Comparison of ENCODE assay signal across 30 cellular contexts in genomic region chr6:107231243-107231642, GRCh38.
"Had no signal": no experiment of that assay in that cellular context is flagged by ENCODE, and none has a peak within 500 bp of the region (broad histone marks: within the 10 kb centered on the region; RNA-seq: fewer than 3 reads in every experiment).

No MANE protein-coding gene starts in this region.

- H3K27ac ChIP-seq: brain microvascular endothelial cell, colonic mucosa, epithelial cell of prostate had no signal

- ATAC-seq: activated CD4-positive, alpha-beta T cell treated with anti-CD3 and anti-CD28 coated beads for 36 hours; activated CD8-positive, alpha-beta memory T cell treated with anti-CD3 and anti-CD28 coated beads, Interleukin-2, amount 10 ng/mL, durations not matched to agents 7 days and 5 days; activated CD8-positive, alpha-beta T cell treated with anti-CD3 and anti-CD28 coated beads, Interleukin-2, amount 10 ng/mL, durations not matched to agents 7 days and 5 days; esophagus mucosa; T-helper 17 cell had no signal

- H3K9me3 ChIP-seq: colonic mucosa had no signal

- H3K4me1 ChIP-seq: colonic mucosa had no signal

- H3K27me3 ChIP-seq: brain microvascular endothelial cell, colonic mucosa had no signal

- FAIRE-seq: astrocyte, endometrium, endothelial cell of umbilical vein, frontal cortex had no signal

- H3K4me3 ChIP-seq: colonic mucosa had no signal

- DNase-seq: activated CD4-positive, alpha-beta memory T cell treated with anti-CD3 and anti-CD28 coated beads for 36 hours; activated CD4-positive, alpha-beta T cell treated with anti-CD3 and anti-CD28 coated beads for 36 hours; activated CD4-positive, alpha-beta T cell treated with anti-CD3 and anti-CD28 coated beads, Interleukin-2, amount 10 ng/mL, durations not matched to agents 24 days and 14 days; activated CD4-positive, CD25-positive, alpha-beta regulatory T cell; activated CD4-positive, CD25-positive, alpha-beta regulatory T cell treated with anti-CD3 and anti-CD28 coated beads, Interleukin-2, amount 50 U/mL, for 72 hours; activated CD8-positive, alpha-beta memory T cell treated with anti-CD3 and anti-CD28 coated beads, Interleukin-2, amount 10 ng/mL, durations not matched to agents 7 days and 5 days; activated CD8-positive, alpha-beta memory T cell treated with anti-CD3 and anti-CD28 coated beads, Interleukin-2, amount 50 U/mL, for 4 hours; activated CD8-positive, alpha-beta T cell treated with anti-CD3 and anti-CD28 coated beads, Interleukin-2, amount 10 ng/mL, durations not matched to agents 7 days and 5 days; activated effector memory CD4-positive, alpha-beta T cell treated with anti-CD3 and anti-CD28 coated beads, Interleukin-2, amount 50 U/mL, for 16 hours; activated naive CD4-positive, alpha-beta T cell treated with anti-CD3 and anti-CD28 coated beads for 36 hours; activated T-cell treated with anti-CD3 and anti-CD28 coated beads, Interleukin-2, amount 50 U/mL, for 1 hour; activated T-cell treated with anti-CD3 and anti-CD28 coated beads, Interleukin-2, amount 50 U/mL, for 48 hours; amniotic stem cell; anterior cingulate cortex; brain microvascular endothelial cell; central memory CD4-positive, alpha-beta T cell; cerebellar nuclear complex; colonic mucosa; effector CD8-positive, alpha-beta T cell; foreskin fibroblast; head of caudate nucleus; T-helper 1 cell; T-helper 17 cell; T1000 had no signal

- H3K36me3 ChIP-seq: brain microvascular endothelial cell, colonic mucosa had no signal
